In the genomic region with DNA sequence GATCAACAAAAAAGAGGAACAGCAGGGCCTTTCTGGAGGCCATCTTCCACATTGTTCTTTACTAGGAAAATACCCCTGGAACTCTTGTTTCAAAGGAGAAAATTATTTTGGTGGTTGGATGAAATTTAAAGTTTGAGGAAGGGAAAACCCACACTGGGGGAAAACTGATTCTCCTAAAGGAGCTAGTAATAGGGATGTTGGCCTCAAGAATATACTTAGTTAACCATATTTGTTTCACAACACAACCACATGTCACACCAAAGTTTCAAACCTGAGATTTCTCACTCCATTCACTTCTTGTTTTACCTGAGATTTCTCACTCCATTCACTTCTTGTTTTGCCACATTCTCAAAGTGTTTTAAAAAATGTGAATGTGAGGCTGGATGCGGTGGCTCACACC, we compare ENCODE assay signal across 16 cellular contexts. TPM values are rescaled to one million over a fixed set of nuclear protein-coding genes. Genes with fewer than 3 reads are reported as not detected.
DNase-seq lines count a peak whose midpoint lies in the region; ATAC-seq and TF ChIP-seq lines count a peak whose summit lies in the region.
"Had no signal": no experiment of that assay in that cellular context is flagged by ENCODE, and none has a peak within 500 bp of the region (broad histone marks: within the 10 kb centered on the region; RNA-seq: fewer than 3 reads in every experiment).

No MANE protein-coding gene starts in this region.

- peak overlapping the region; percentile 23 for H3K27ac ChIP-seq in ACC112 (ENCODE audit: low read depth, low read length)
- H3K27ac ChIP-seq in CD4-positive, CD25-positive, alpha-beta regulatory T cell (ENCODE audit: insufficient read depth, low read length, poor library complexity, severe bottlenecking), result no peak overlapping the region
- no peak overlapping the region for H3K27ac ChIP-seq in Karpas-422 (ENCODE audit: low read length)
- no peak overlapping the region for H3K27ac ChIP-seq in mammary epithelial cell (ENCODE audit: insufficient read depth, low read depth, low read length)
- H3K27ac ChIP-seq in right cardiac atrium (ENCODE audit: low read length), result no peak overlapping the region
- H3K27ac ChIP-seq in heart right ventricle, result no peak overlapping the region
- H3K27ac ChIP-seq: KMS-11, Peyer's patch had no signal

- no peaks in the 10 kb centered on the region for H3K27me3 ChIP-seq in ACC112 (ENCODE audit: insufficient read depth, low read length)
- no peaks in the 10 kb centered on the region for H3K27me3 ChIP-seq in CD4-positive, CD25-positive, alpha-beta regulatory T cell (ENCODE audit: control insufficient read depth, insufficient read depth, low read length)
- no peaks in the 10 kb centered on the region for H3K27me3 ChIP-seq in Karpas-422 (ENCODE audit: low read length)
- H3K27me3 ChIP-seq in mammary epithelial cell (ENCODE audit: insufficient read depth, low read length), result no peaks in the 10 kb centered on the region
- no peaks in the 10 kb centered on the region for H3K27me3 ChIP-seq in right cardiac atrium (ENCODE audit: control insufficient read depth, insufficient read depth)
- no peaks in the 10 kb centered on the region for H3K27me3 ChIP-seq in heart right ventricle
- H3K27me3 ChIP-seq: Peyer's patch had no signal

- peaks cover 21 to 34% (median 26%) of the 10 kb centered on the region in 4 donors for H3K4me1 Mint-ChIP-seq in CD4-positive, CD25-positive, alpha-beta regulatory T cell

- in situ Hi-C loops in mammary epithelial cell (cut with MboI; ENCODE audit: low sequenced_read_pairs in 2 of 2), result no loop called here

- H3K9ac ChIP-seq in Karpas-422 (ENCODE audit: low read length), result no peak overlapping the region
- H3K9ac ChIP-seq in mammary epithelial cell (ENCODE audit: insufficient read depth, low read length), result no peak overlapping the region
- H3K9ac ChIP-seq: KMS-11 had no signal

- H3K4me3 ChIP-seq in ACC112 (ENCODE audit: low read depth, low read length) (no peak overlapping the region), Karpas-422 (ENCODE audit: low read length) (no peak overlapping the region), mammary epithelial cell (replicated peaks in 1 of 3; ENCODE audit: insufficient read depth in 1 of 3, low read depth in 2 of 3, low read length in 3 of 3) (no peak overlapping the region), right cardiac atrium (ENCODE audit: low read length) (no peak overlapping the region), heart right ventricle (no peak overlapping the region)
- H3K4me3 ChIP-seq in CD4-positive, CD25-positive, alpha-beta regulatory T cell (ENCODE audit: low read depth, low read length), result no peak overlapping the region
- H3K4me3 ChIP-seq: Peyer's patch had no signal

- CTCF ChIA-PET in mammary epithelial cell (lab: Charles Lee; ENCODE audit: low non-redundant PET), result no interaction called here

- no peaks in the 10 kb centered on the region for H4K20me1 ChIP-seq in Karpas-422 (ENCODE audit: insufficient read depth, low read depth, low read length)
- no peaks in the 10 kb centered on the region for H4K20me1 ChIP-seq in mammary epithelial cell (ENCODE audit: insufficient read depth, low read length)

- peak overlapping the region in 1 of 4 donors; percentile 15 for H3K4me3 Mint-ChIP-seq in CD4-positive, CD25-positive, alpha-beta regulatory T cell

- TF ChIP-seq CTCF in mammary epithelial cell (conservative IDR thresholded peaks at IDR 0.05 in 1 of 2, IDR thresholded peaks at IDR 0.05 in 1 of 2; ENCODE audit: extremely low read depth in 1 of 2, insufficient read depth in 1 of 2, low read depth in 1 of 2, low read length in 2 of 2) (no peak), heart right ventricle (IDR thresholded peaks at IDR 0.05) (no peak)

- dilution Hi-C loops in mammary epithelial cell (cut with HindIII; ENCODE audit: low sequenced_read_pairs), result loop anchor here (5.0 kb wide), 1 partner anchor 62 kb away; no protein-coding TSS in a partner anchor

- H3K36me3 ChIP-seq in ACC112 (ENCODE audit: insufficient read depth, low read length) (no peaks in the 10 kb centered on the region), Karpas-422 (ENCODE audit: insufficient read depth, low read length) (no peaks in the 10 kb centered on the region), mammary epithelial cell (ENCODE audit: insufficient read depth, low read length) (no peaks in the 10 kb centered on the region), heart right ventricle (no peaks in the 10 kb centered on the region)
- H3K36me3 ChIP-seq in CD4-positive, CD25-positive, alpha-beta regulatory T cell (ENCODE audit: control insufficient read depth, insufficient read depth, low read length), result no peaks in the 10 kb centered on the region
- H3K36me3 ChIP-seq: Peyer's patch had no signal

- H3K4me1 ChIP-seq in ACC112 (ENCODE audit: control insufficient read depth, insufficient read depth, low read length, unreplicated experiment), result peaks cover 37% of the 10 kb centered on the region
- peaks cover 25% of the 10 kb centered on the region for H3K4me1 ChIP-seq in CD4-positive, CD25-positive, alpha-beta regulatory T cell (ENCODE audit: control insufficient read depth, insufficient read depth, low read length, poor library complexity, severe bottlenecking)
- H3K4me1 ChIP-seq in Karpas-422 (ENCODE audit: low read length), result peaks cover 37% of the 10 kb centered on the region
- peaks cover 37% of the 10 kb centered on the region for H3K4me1 ChIP-seq in mammary epithelial cell (ENCODE audit: insufficient read depth, low read length)
- peaks cover 7% of the 10 kb centered on the region for H3K4me1 ChIP-seq in right cardiac atrium (ENCODE audit: control insufficient read depth, insufficient read depth, low read length)
- H3K4me1 ChIP-seq in heart right ventricle, result peaks cover 0 to 36% (median 16%) of the 10 kb centered on the region in 9 donors

- WGBS in mammary epithelial cell (ENCODE audit: low coverage, missing lambda C conversion rate), result 100% methylated on average over 1 of the region's 1 CpG
- 100% methylated on average over 1 of the region's 1 CpG for WGBS in right cardiac atrium
- WGBS in heart right ventricle, 2 donors, result 87 to 100% methylated on average over 1 of the region's 1 CpG

- H3K36me3 Mint-ChIP-seq in CD4-positive, CD25-positive, alpha-beta regulatory T cell, result no peaks in the 10 kb centered on the region

- no peaks in the 10 kb centered on the region for H3K9me3 Mint-ChIP-seq in CD4-positive, CD25-positive, alpha-beta regulatory T cell

- H2AFZ ChIP-seq in ACC112 (ENCODE audit: low read length, unreplicated experiment) (no peak overlapping the region), Karpas-422 (ENCODE audit: low read length) (peak overlapping the region; percentile 36; the same call in 1 of the 2 replicates), mammary epithelial cell (ENCODE audit: low read depth, low read length) (peak overlapping the region; percentile 25)

- H3K4me2 ChIP-seq in Karpas-422 (ENCODE audit: low read depth, low read length, poor library complexity, severe bottlenecking), result no peak overlapping the region
- no peak overlapping the region for H3K4me2 ChIP-seq in mammary epithelial cell (ENCODE audit: insufficient read depth, low read depth, low read length)
- H3K4me2 ChIP-seq: KMS-11 had no signal

- no peaks in the 10 kb centered on the region; the same call in 1 of the 2 replicates for H3K9me2 ChIP-seq in Karpas-422 (replicated peaks; ENCODE audit: insufficient read depth, low read length)

- H3K9me3 ChIP-seq in CD4-positive, CD25-positive, alpha-beta regulatory T cell (ENCODE audit: control insufficient read depth in 2 of 2, low read length in 2 of 2), result no peaks in the 10 kb centered on the region
- no peaks in the 10 kb centered on the region for H3K9me3 ChIP-seq in Karpas-422 (ENCODE audit: low read length)
- H3K9me3 ChIP-seq in mammary epithelial cell (replicated peaks; ENCODE audit: insufficient read depth, low read length), result no peaks in the 10 kb centered on the region
- no peaks in the 10 kb centered on the region for H3K9me3 ChIP-seq in right cardiac atrium (ENCODE audit: control insufficient read depth, low read length)
- no peaks in the 10 kb centered on the region for H3K9me3 ChIP-seq in heart right ventricle
- H3K9me3 ChIP-seq: Peyer's patch had no signal

- peaks cover 36% of the 10 kb centered on the region for H3K79me2 ChIP-seq in ACC112 (ENCODE audit: control insufficient read depth, insufficient read depth, low read length, unreplicated experiment)
- H3K79me2 ChIP-seq in Karpas-422 (ENCODE audit: low read length), result no peaks in the 10 kb centered on the region
- no peaks in the 10 kb centered on the region for H3K79me2 ChIP-seq in mammary epithelial cell (ENCODE audit: insufficient read depth, low read length)

- intact Hi-C loops in mammary epithelial cell (cut with micrococcal nuclease), result no loop called here
- intact Hi-C loops in right cardiac atrium (cut with DNase I), result no loop called here
- intact Hi-C loops in heart right ventricle (cut with DNase I), result no loop called here

- no peak for ATAC-seq in CD4-positive, CD25-positive, alpha-beta regulatory T cell (ENCODE audit: low read depth in 2 of 2)
- ATAC-seq in right cardiac atrium (no peak), heart right ventricle (no peak), GM18873 (IDR thresholded peaks at IDR 0.05; ENCODE audit: low FRiP score, unreplicated experiment) (no peak)

- H3K27ac Mint-ChIP-seq in CD4-positive, CD25-positive, alpha-beta regulatory T cell, result peak overlapping the region in 2 of 3 donors; percentile 68 to 99

- DNase-seq in CD4-positive, CD25-positive, alpha-beta regulatory T cell, result no peak
- no peak for DNase-seq in Karpas-422
- DNase-seq in mammary epithelial cell, result no peak
- no peak for DNase-seq in right cardiac atrium
- DNase-seq in NCI-H2171 treated with DMSO at 0.1 percent for 48 hours (lab: John Stamatoyannopoulos, UW), result no peak
- DNase-seq in heart right ventricle, result no peak
- DNase-seq: C1 segment of cervical spinal cord, DMS53, NCI-H187 treated with DMSO at 0.1 percent for 48 hours, NCI-H2171, NCI-H82, Peyer's patch, SIG-M5 had no signal

- BruUV-seq in mammary epithelial cell (replicated peaks; lab: Mats Ljungman, UMichigan), result no TSS peak

- H3K27me3 Mint-ChIP-seq in CD4-positive, CD25-positive, alpha-beta regulatory T cell, result no peaks in the 10 kb centered on the region

RNA-seq across cellular contexts. Expression of gene EPSTI1, which starts 2.8 kb away (rescaled TPM):
- 81.2 TPM for total RNA-seq in CD4-positive, CD25-positive, alpha-beta regulatory T cell
- polyA plus RNA-seq in CD4-positive, CD25-positive, alpha-beta regulatory T cell, result 10 to 100 TPM; 32.5 to 76.0 (median 50.3) TPM
- 11.4 and 15.0 TPM in 2 replicates for total RNA-seq in Karpas-422 (2014; rRNA removed; shearing (Covaris generic); ENCODE audit: low replicate concordance)
- total RNA-seq in mammary epithelial cell, result 1 to 10 TPM; 1.3 to 7.3 TPM
- 1.1 TPM for polyA plus RNA-seq in mammary epithelial cell
- polyA minus RNA-seq in mammary epithelial cell, result not detected
- 1 to 10 TPM; 3.0 to 8.5 (median 6.1) TPM for total RNA-seq in right cardiac atrium
- polyA plus RNA-seq in right cardiac atrium, result 1.8 TPM
- 10 to 100 TPM in 1 of 10 donors, 1 to 10 TPM in 9; 2.4 to 31.3 (median 4.7) TPM for total RNA-seq in heart right ventricle
- polyA plus RNA-seq in heart right ventricle, result 1 to 10 TPM; 1.8 to 2.0 TPM

RNA-seq across cellular contexts. Expression of gene DNAJC15, which starts 28.5 kb away (rescaled TPM):
- 12.6 TPM for total RNA-seq in CD4-positive, CD25-positive, alpha-beta regulatory T cell
- polyA plus RNA-seq in CD4-positive, CD25-positive, alpha-beta regulatory T cell, result 10 to 100 TPM; 19.1 to 36.5 (median 28.9) TPM
- 77.1 and 79.8 TPM in 2 replicates for total RNA-seq in Karpas-422 (2014; rRNA removed; shearing (Covaris generic); ENCODE audit: low replicate concordance)
- total RNA-seq in mammary epithelial cell, result 10 to 100 TPM in 1 of 2 donors, 1 to 10 TPM in 1; 9.3 to 20.7 TPM
- polyA plus RNA-seq in mammary epithelial cell, result 33.9 TPM
- polyA minus RNA-seq in mammary epithelial cell, result 12.9 TPM
- total RNA-seq in right cardiac atrium, result 10 to 100 TPM; 21.8 to 32.9 (median 30.9) TPM
- polyA plus RNA-seq in right cardiac atrium, result 44.4 TPM
- total RNA-seq in heart right ventricle, result 10 to 100 TPM; 16.7 to 32.1 (median 28.1) TPM
- 10 to 100 TPM; 14.4 to 36.7 TPM for polyA plus RNA-seq in heart right ventricle
